ENCODE assay signal across 28 cellular contexts in the genomic region with DNA sequence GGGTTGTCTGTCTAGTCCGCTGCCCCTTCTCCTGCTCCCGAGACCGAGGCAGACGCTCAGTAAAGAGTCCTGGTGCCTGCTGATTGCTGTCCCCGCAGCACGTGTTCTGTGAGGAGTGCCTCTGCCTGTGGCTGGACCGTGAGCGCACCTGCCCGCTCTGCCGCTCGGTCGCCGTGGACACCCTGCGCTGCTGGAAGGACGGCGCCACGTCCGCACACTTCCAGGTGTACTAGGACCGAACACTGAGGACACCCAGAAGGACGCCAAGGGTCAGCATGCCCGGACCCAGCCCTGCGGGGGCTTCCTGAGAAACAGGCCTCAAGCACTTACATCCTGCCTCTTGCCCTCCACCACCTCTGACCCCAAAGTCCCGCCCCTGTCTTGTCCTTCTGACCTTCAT. TPM values are rescaled to one million over a fixed set of nuclear protein-coding genes. Genes with fewer than 3 reads are reported as not detected.
"Had no signal": no experiment of that assay in that cellular context is flagged by ENCODE, and none has a peak within 500 bp of the region (broad histone marks: within the 10 kb centered on the region; RNA-seq: fewer than 3 reads in every experiment).

No MANE protein-coding gene starts in this region.

- H3K27me3 Mint-ChIP-seq: stimulated activated memory B cell treated with anti-CD40 and anti-IgM and Interleukin-4, amounts not matched to agents 10 μg/mL and 1 μg/mL and 100 μg/mL, for 72 hours; stimulated activated naive CD8-positive, alpha-beta T cell treated with anti-CD3 and anti-CD28 coated beads, Interleukin-15, amount 100 ng/mL, for 72 hours; stimulated activated naive CD8-positive, alpha-beta T cell treated with anti-CD3 and anti-CD28 coated beads, Interleukin-15, Interleukin-2, amounts not matched to agents 100 ng/mL and 50 ng/mL, for 24 hours; type B pancreatic cell had no signal

- H3K4me1 Mint-ChIP-seq: stimulated activated effector memory CD8-positive, alpha-beta T cell treated with anti-CD3 and anti-CD28 coated beads, Interleukin-12 subunit alpha, Interleukin-12 subunit beta, amount 100 ng/mL, for 72 hours; stimulated activated memory B cell treated with anti-CD40 and anti-IgM and Interleukin-4, amounts not matched to agents 10 μg/mL and 1 μg/mL and 100 μg/mL, for 72 hours; stimulated activated naive CD8-positive, alpha-beta T cell treated with anti-CD3 and anti-CD28 coated beads, Interleukin-15, amount 100 ng/mL, for 72 hours had no signal

- H3K4me3 ChIP-seq: stomach, suprapubic skin, testis, thoracic aorta, thyroid gland, tibial artery, tibial nerve, transverse colon, upper lobe of left lung, upper lobe of right lung, uterus, vagina had no signal

- H3K36me3 ChIP-seq: stomach, suprapubic skin, thoracic aorta, thyroid gland, tibial artery, tibial nerve, transverse colon, upper lobe of left lung, upper lobe of right lung, uterus, vagina had no signal

- ATAC-seq: stimulated activated effector memory CD8-positive, alpha-beta T cell treated with anti-CD3 and anti-CD28 coated beads, Interleukin-12 subunit alpha, Interleukin-12 subunit beta, amount 100 ng/mL, for 72 hours; stimulated activated memory B cell treated with anti-CD40 and anti-IgM and Interleukin-4, amounts not matched to agents 10 μg/mL and 1 μg/mL and 100 μg/mL, for 72 hours; stimulated activated naive CD8-positive, alpha-beta T cell treated with anti-CD3 and anti-CD28 coated beads, Interleukin-15, amount 100 ng/mL, for 72 hours; stimulated activated naive CD8-positive, alpha-beta T cell treated with anti-CD3 and anti-CD28 coated beads, Interleukin-15, Interleukin-2, amounts not matched to agents 100 U/mL and 50 U/mL, for 24 hours; upper lobe of right lung had no signal

- H3K27me3 ChIP-seq: testis, thyroid gland, tibial nerve, upper lobe of left lung, upper lobe of right lung, uterus, vagina had no signal

- H3K4me1 ChIP-seq: stomach, suprapubic skin, testis, thyroid gland, tibial artery, tibial nerve, transverse colon, upper lobe of left lung, upper lobe of right lung, uterus, vagina had no signal

- FAIRE-seq: urothelium cell line had no signal

- H3K9me3 Mint-ChIP-seq: stimulated activated effector memory CD8-positive, alpha-beta T cell treated with anti-CD3 and anti-CD28 coated beads, Interleukin-12 subunit alpha, Interleukin-12 subunit beta, amount 100 ng/mL, for 72 hours; stimulated activated memory B cell treated with anti-CD40 and anti-IgM and Interleukin-4, amounts not matched to agents 10 μg/mL and 1 μg/mL and 100 μg/mL, for 72 hours; stimulated activated naive CD8-positive, alpha-beta T cell treated with anti-CD3 and anti-CD28 coated beads, Interleukin-15, amount 100 ng/mL, for 72 hours; stimulated activated naive CD8-positive, alpha-beta T cell treated with anti-CD3 and anti-CD28 coated beads, Interleukin-15, Interleukin-2, amounts not matched to agents 100 ng/mL and 50 ng/mL, for 24 hours had no signal

- H3K4me3 Mint-ChIP-seq: stimulated activated effector memory CD8-positive, alpha-beta T cell treated with anti-CD3 and anti-CD28 coated beads, Interleukin-12 subunit alpha, Interleukin-12 subunit beta, amount 100 ng/mL, for 72 hours; stimulated activated memory B cell treated with anti-CD40 and anti-IgM and Interleukin-4, amounts not matched to agents 10 μg/mL and 1 μg/mL and 100 μg/mL, for 72 hours; stimulated activated naive CD8-positive, alpha-beta T cell treated with anti-CD3 and anti-CD28 coated beads, Interleukin-15, amount 100 ng/mL, for 72 hours; stimulated activated naive CD8-positive, alpha-beta T cell treated with anti-CD3 and anti-CD28 coated beads, Interleukin-15, Interleukin-2, amounts not matched to agents 100 ng/mL and 50 ng/mL, for 24 hours; type B pancreatic cell had no signal

- H3K27ac Mint-ChIP-seq: stimulated activated effector memory CD8-positive, alpha-beta T cell treated with anti-CD3 and anti-CD28 coated beads, Interleukin-12 subunit alpha, Interleukin-12 subunit beta, amount 100 ng/mL, for 72 hours; stimulated activated memory B cell treated with anti-CD40 and anti-IgM and Interleukin-4, amounts not matched to agents 10 μg/mL and 1 μg/mL and 100 μg/mL, for 72 hours; stimulated activated naive CD8-positive, alpha-beta T cell treated with anti-CD3 and anti-CD28 coated beads, Interleukin-15, Interleukin-2, amounts not matched to agents 100 ng/mL and 50 ng/mL, for 24 hours; type B pancreatic cell had no signal

- H3K9me3 ChIP-seq: stomach, suprapubic skin, testis, thoracic aorta, thyroid gland, tibial artery, tibial nerve, transverse colon, upper lobe of left lung, upper lobe of right lung, uterus, vagina had no signal

- DNase-seq: stimulated activated CD4-positive, alpha-beta T cell treated with anti-CD3 and anti-CD28 coated beads, Interleukin-2, amount 100 ng/mL, for 48 hours; stimulated activated CD4-positive, alpha-beta T cell treated with anti-CD3 and anti-CD28 coated beads, Interleukin-4, amount 100 ng/mL, for 1 hour; stimulated activated CD4-positive, alpha-beta T cell treated with anti-CD3 and anti-CD28 coated beads, Interleukin-4, amount 100 ng/mL, for 24 hours; stimulated activated CD4-positive, alpha-beta T cell treated with anti-CD3 and anti-CD28 coated beads, Interleukin-4, amount 100 ng/mL, for 4 hours; stimulated activated CD8-positive, alpha-beta memory T cell treated with anti-CD3 and anti-CD28 coated beads, Interleukin-4, amount 100 ng/mL, for 48 hours; stimulated activated naive CD4-positive, alpha-beta T cell; stimulated activated naive CD4-positive, alpha-beta T cell treated with Interleukin-2 at 50 U/mL for 16 hours; stimulated activated naive CD8-positive, alpha-beta T cell treated with anti-CD3 and anti-CD28 coated beads, Interleukin-15, amount 100 ng/mL, for 72 hours; stimulated activated naive CD8-positive, alpha-beta T cell treated with anti-CD3 and anti-CD28 coated beads, Interleukin-15, Interleukin-2, amounts not matched to agents 100 U/mL and 50 U/mL, for 24 hours; stomach; substantia nigra; testis; thyroid gland; tibial artery; transverse colon; trophoblast cell; upper lobe of right lung; uterus had no signal

- H3K36me3 Mint-ChIP-seq: stimulated activated effector memory CD8-positive, alpha-beta T cell treated with anti-CD3 and anti-CD28 coated beads, Interleukin-12 subunit alpha, Interleukin-12 subunit beta, amount 100 ng/mL, for 72 hours had no signal

- H3K27ac ChIP-seq: stomach, suprapubic skin, testis, thoracic aorta, thyroid gland, tibial artery, tibial nerve, transverse colon, upper lobe of left lung, upper lobe of right lung, uterus, vagina had no signal

RNA-seq across cellular contexts. Expression of gene HRK, which starts 32.0 kb away (rescaled TPM):
- total RNA-seq: suprapubic skin, upper lobe of right lung, vagina had no signal
